In the genomic region with DNA sequence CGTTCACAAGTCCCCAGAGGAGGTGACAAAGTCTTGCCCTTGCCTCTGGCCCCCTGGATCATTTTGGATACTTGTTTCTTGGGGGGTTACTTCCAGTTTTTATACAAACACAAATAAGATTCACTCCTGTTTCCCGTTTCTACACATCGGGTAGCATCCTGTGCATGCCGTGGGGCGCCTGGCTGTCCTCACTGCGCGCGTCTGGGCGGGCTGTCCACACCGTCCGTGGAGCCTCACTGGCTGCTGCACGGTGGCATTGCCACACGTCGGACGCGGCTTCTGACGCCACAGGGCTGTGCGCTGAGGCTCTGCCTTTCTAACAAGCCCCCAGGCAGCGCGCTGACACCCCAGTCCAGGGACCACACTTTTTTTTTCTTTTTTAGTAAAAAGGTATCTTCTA, we compare ENCODE assay signal across 18 cellular contexts. TPM values are rescaled to one million over a fixed set of nuclear protein-coding genes. Genes with fewer than 3 reads are reported as not detected.
DNase-seq lines count a peak whose midpoint lies in the region; ATAC-seq and TF ChIP-seq lines count a peak whose summit lies in the region.
"Had no signal": no experiment of that assay in that cellular context is flagged by ENCODE, and none has a peak within 500 bp of the region (broad histone marks: within the 10 kb centered on the region; RNA-seq: fewer than 3 reads in every experiment).

No MANE protein-coding gene starts in this region.

- 89 to 90% methylated on average over 20 of the region's 20 CpGs for WGBS in body of pancreas, 2 donors
- WGBS in spleen, 5 donors: 90 to 94% (median 91%) methylated on average over 20 of the region's 20 CpGs

- H3K27me3 ChIP-seq in body of pancreas (no peaks in the 10 kb centered on the region), spleen (replicated peaks in 1 of 7) (no peaks in the 10 kb centered on the region)
- H3K27me3 ChIP-seq: SJSA1 had no signal

- H3K27ac ChIP-seq in body of pancreas (peak overlapping the region in 2 of 4 donors; percentile 59 to 73), spleen (no peak overlapping the region)

- H3K4me1 ChIP-seq in body of pancreas (peaks cover 23% of the 10 kb centered on the region), spleen (peaks cover 0 to 13% (median 3%) of the 10 kb centered on the region in 6 donors)

- H3K36me3 ChIP-seq in body of pancreas (replicated peaks in 1 of 2; ENCODE audit: insufficient read depth in 1 of 2, low read depth in 2 of 2) (peaks cover 0 to 8% of the 10 kb centered on the region in 2 donors), spleen (peaks cover 0 to 74% (median 20%) of the 10 kb centered on the region in 6 donors)

- TF ChIP-seq POLR2A in body of pancreas (IDR thresholded peaks at IDR 0.05) (no peak), spleen (IDR thresholded peaks at IDR 0.05) (no peak)

- ATAC-seq in Right ventricle myocardium superior (ENCODE audit: poor library complexity): no peak
- ATAC-seq in body of pancreas: no peak
- ATAC-seq in HG03571 (IDR thresholded peaks at IDR 0.05; ENCODE audit: unreplicated experiment): no peak
- ATAC-seq: HCT116, PC-3 had no signal

- peak; percentile 28 for DNase-seq in NCI-H2227 (lab: John Stamatoyannopoulos, UW; ENCODE audit: unreplicated experiment)
- DNase-seq in NCI-H2227 treated with DMSO at 0.1 percent for 48 hours (lab: John Stamatoyannopoulos, UW): no peak
- DNase-seq in cardiac septum (ENCODE audit: low spot score): peak; percentile 36
- DNase-seq in Right ventricle myocardium superior: no peak
- peak in 3 of 4 donors; percentile 19 to 37 (median 24) for DNase-seq in body of pancreas
- peak; percentile 73 for DNase-seq in spleen
- DNase-seq in GOT3 (lab: John Stamatoyannopoulos, UW): no peak
- DNase-seq: 8988T; CD4-positive, alpha-beta memory T cell; GM23248; KBM-7; MV-4-11; NCI-H2107; PC-3; RPMI8226 had no signal

- no peak overlapping the region for H3K4me3 ChIP-seq in body of pancreas
- no peak overlapping the region for H3K4me3 ChIP-seq in spleen

- no peaks in the 10 kb centered on the region for H3K9me3 ChIP-seq in body of pancreas
- H3K9me3 ChIP-seq in spleen: no peaks in the 10 kb centered on the region
- H3K9me3 ChIP-seq: SJSA1 had no signal

- intact Hi-C loops in cardiac septum (cut with DNase I): no loop called here
- intact Hi-C loops in Right ventricle myocardium superior (cut with DNase I): no loop called here
- intact Hi-C loops in body of pancreas (cut with DNase I): no loop called here
- intact Hi-C loops in spleen (cut with DNase I; ENCODE audit: low total_unique reads): no loop called here

- TF ChIP-seq CTCF in body of pancreas (IDR thresholded peaks at IDR 0.05): no peak
- TF ChIP-seq CTCF in spleen (IDR thresholded peaks at IDR 0.05 in 8 of 11, conservative IDR thresholded peaks at IDR 0.05 in 3 of 11): no peak

RNA-seq across cellular contexts. Expression of a gene that starts 18.4 kb away (rescaled TPM):
- total RNA-seq in cardiac septum (112 TPM), Right ventricle myocardium superior (158 TPM), body of pancreas (100 to 1,000 TPM; 147 to 158 TPM), spleen (10 to 100 TPM; 13.9 to 42.6 (median 36.9) TPM)
- 1 to 10 TPM; 4.2 to 8.4 (median 6.4) TPM for polyA plus RNA-seq in spleen

Comparison
In these comparisons a context has a peak if more than half of its experiments do, and no peak if none do; other contexts are left out.
1. DNase-seq: peak in NCI-H2227 (single experiment), cardiac septum (single experiment), body of pancreas (3 of 4) and spleen (single experiment); none in NCI-H2227 treated with DMSO at 0.1 percent for 48 hours (single experiment), Right ventricle myocardium superior (single experiment) and GOT3 (single experiment).